ENCODE assay signal across 23 cellular contexts in genomic region chr10:124105045-124105444, GRCh38. TPM values are rescaled to one million over a fixed set of nuclear protein-coding genes. Genes with fewer than 3 reads are reported as not detected.
DNase-seq lines count a peak whose midpoint lies in the region; ATAC-seq, FAIRE-seq and TF ChIP-seq lines count a peak whose summit lies in the region.
"Had no signal": no experiment of that assay in that cellular context is flagged by ENCODE, and none has a peak within 500 bp of the region (broad histone marks: within the 10 kb centered on the region; RNA-seq: fewer than 3 reads in every experiment).

No MANE protein-coding gene starts in this region.

- RAD21 ChIA-PET in HCT116 (lab: Charles Lee; ENCODE audit: low non-redundant PET in 1 of 2, low total read pairs in 2 of 2, uncharacterized antibody in 2 of 2, unreplicated experiment in 2 of 2) = no interaction called here

- peak overlapping the region; percentile 95 for H2AFZ ChIP-seq in HCT116 (ENCODE audit: low read depth, low read length, poor library complexity, severe bottlenecking)
- no peak overlapping the region for H2AFZ ChIP-seq in keratinocyte (ENCODE audit: control insufficient read depth, low read length)
- H2AFZ ChIP-seq: hepatocyte had no signal

- POLR2A ChIA-PET in HCT116 (lab: Charles Lee) (interaction anchor here (3.1 kb wide), 1 partner anchor 47 kb away, joined by 14 read pairs; no protein-coding TSS in a partner anchor), RWPE1 (lab: Yijun Ruan, JAX; ENCODE audit: low non-redundant PET) (no interaction called here)

- H3K79me2 ChIP-seq in HCT116 (ENCODE audit: insufficient read depth, low read length) = no peaks in the 10 kb centered on the region
- H3K79me2 ChIP-seq in keratinocyte (ENCODE audit: control insufficient read depth, insufficient read depth, low read length) = no peaks in the 10 kb centered on the region
- H3K79me2 ChIP-seq: hepatocyte had no signal

- H3K9ac ChIP-seq in HCT116 (ENCODE audit: low read length) = no peak overlapping the region
- no peak overlapping the region for H3K9ac ChIP-seq in keratinocyte (ENCODE audit: control insufficient read depth, extremely low read depth, insufficient read depth, low read length)
- H3K9ac ChIP-seq in skeletal muscle tissue (ENCODE audit: low read depth in 1 of 3, low read length in 3 of 3) = peak overlapping the region in 2 of 3 donors; percentile 20 to 50

- intact Hi-C loops in HCT116 (cut with micrococcal nuclease) (no loop called here), mucosa of descending colon (cut with DNase I, micrococcal nuclease) (no loop called here), sciatic nerve (cut with DNase I) (no loop called here)

- no peak for TF ChIP-seq CTCF in HCT116 (IDR thresholded peaks at IDR 0.05 in 2 of 3, conservative IDR thresholded peaks at IDR 0.05 in 1 of 3; ENCODE audit: borderline replicate concordance in 1 of 3, insufficient read depth in 1 of 3, low read depth in 2 of 3, low read length in 2 of 3)
- no peak for TF ChIP-seq CTCF in RWPE1 (conservative IDR thresholded peaks at IDR 0.05; ENCODE audit: low read depth)
- TF ChIP-seq CTCF in keratinocyte (optimal IDR thresholded peaks at IDR 0.05 in 1 of 3, IDR thresholded peaks at IDR 0.05 in 1 of 3, conservative IDR thresholded peaks at IDR 0.05 in 1 of 3; ENCODE audit: extremely low read depth in 1 of 3, insufficient read depth in 2 of 3, low read length in 3 of 3) = no peak
- TF ChIP-seq CTCF in mucosa of descending colon (IDR thresholded peaks at IDR 0.05) = no peak

- no peaks in the 10 kb centered on the region for H3K27me3 ChIP-seq in HCT116 (ENCODE audit: insufficient read depth, low read length)
- no peaks in the 10 kb centered on the region for H3K27me3 ChIP-seq in keratinocyte (ENCODE audit: control insufficient read depth, extremely low read depth, insufficient read depth, low read length)
- no peaks in the 10 kb centered on the region for H3K27me3 ChIP-seq in skeletal muscle tissue (ENCODE audit: control insufficient read depth in 3 of 3, insufficient read depth in 3 of 3, low read length in 3 of 3)
- no peaks in the 10 kb centered on the region for H3K27me3 ChIP-seq in SJCRH30
- H3K27me3 ChIP-seq: hepatocyte, upper lobe of right lung had no signal

- H3K4me1 ChIP-seq in HCT116 (ENCODE audit: control insufficient read depth in 1 of 2, insufficient read depth in 2 of 2, low read length in 2 of 2) (peaks cover 25 to 30% of the 10 kb centered on the region in 2 experiments), keratinocyte (ENCODE audit: control insufficient read depth, extremely low read depth, insufficient read depth, low read length) (peaks cover 23% of the 10 kb centered on the region), skeletal muscle tissue (ENCODE audit: control insufficient read depth in 3 of 3, insufficient read depth in 3 of 3, low read length in 3 of 3) (peaks cover 9 to 19% (median 13%) of the 10 kb centered on the region in 3 donors), mucosa of descending colon (ENCODE audit: low read depth) (peaks cover 3% of the 10 kb centered on the region), SJCRH30 (no peaks in the 10 kb centered on the region; the same call in 1 of the 2 replicates)

- no peak for ATAC-seq in HCT116
- ATAC-seq in mucosa of descending colon = no peak
- no peak for ATAC-seq in GM19351 (IDR thresholded peaks at IDR 0.05; ENCODE audit: unreplicated experiment)
- ATAC-seq in sciatic nerve = no peak
- ATAC-seq: CD8-positive, alpha-beta T cell; natural killer cell; stimulated activated naive B cell treated with anti-CD40 and anti-IgM and Interleukin-4, amounts not matched to agents 10 μg/mL and 1 μg/mL and 100 μg/mL, for 72 hours; upper lobe of right lung had no signal

- CTCF ChIA-PET in HCT116 (lab: Charles Lee) (interaction anchor here (3.7 kb wide), 1 partner anchor 110 kb away, joined by 10 read pairs; no protein-coding TSS in a partner anchor), RWPE1 (lab: Yijun Ruan, JAX) (no interaction called here)

- no peak for FAIRE-seq in keratinocyte (lab: Jason Lieb, UNC)
- FAIRE-seq: islet of Langerhans had no signal

- H3K4me2 ChIP-seq in HCT116 (ENCODE audit: low read length) (no peak overlapping the region), keratinocyte (ENCODE audit: control insufficient read depth, extremely low read depth, insufficient read depth, low read depth, low read length) (peak overlapping the region; percentile 80)
- H3K4me2 ChIP-seq: hepatocyte had no signal

- BruUV-seq in HCT116 (replicated peaks; lab: Mats Ljungman, UMichigan) = no TSS peak

- no peak for TF ChIP-seq RAD21 in HCT116 (IDR thresholded peaks at IDR 0.05; ENCODE audit: low read depth)

- no peaks in the 10 kb centered on the region for H3K9me2 ChIP-seq in HCT116 (ENCODE audit: insufficient read depth)

- no peak overlapping the region for H3K27ac ChIP-seq in HCT116 (ENCODE audit: low read depth, low read length)
- H3K27ac ChIP-seq in RWPE1 = peak overlapping the region; percentile 87
- no peak overlapping the region for H3K27ac ChIP-seq in keratinocyte (ENCODE audit: control insufficient read depth, insufficient read depth, low read length)
- H3K27ac ChIP-seq in skeletal muscle tissue (ENCODE audit: low read depth, low read length) = peak overlapping the region; percentile 79
- no peak overlapping the region for H3K27ac ChIP-seq in SJCRH30
- H3K27ac ChIP-seq: hepatocyte, SK-N-MC had no signal

- no peak for DNase-seq in HCT116 (ENCODE audit: low read depth, low spot score)
- DNase-seq in RWPE1 (ENCODE audit: low spot score) = no peak
- no peak for DNase-seq in keratinocyte (ENCODE audit: low read depth, low spot score)
- no peak for DNase-seq in mucosa of descending colon
- DNase-seq in SJCRH30 = no peak
- no peak for DNase-seq in sciatic nerve (ENCODE audit: low spot score)
- DNase-seq: activated CD4-positive, CD25-positive, alpha-beta regulatory T cell treated with anti-CD3 and anti-CD28 coated beads, Interleukin-2, amount 50 U/mL, for 72 hours; amygdala; CD8-positive, alpha-beta T cell; cerebellar nuclear complex; DND-41; effector memory CD4-positive, alpha-beta T cell; natural killer cell; NCI-H2029 treated with DMSO at 0.1 percent for 48 hours; stimulated activated CD4-positive, alpha-beta T cell treated with anti-CD3 and anti-CD28 coated beads, Interleukin-15, amount 100 ng/mL, for 24 hours; stimulated activated naive B cell treated with anti-CD40 and anti-IgM and Interleukin-4, amounts not matched to agents 10 μg/mL and 1 μg/mL and 100 μg/mL, for 72 hours; T1000; upper lobe of right lung had no signal

- no peaks in the 10 kb centered on the region for H3K9me1 ChIP-seq in keratinocyte (ENCODE audit: control insufficient read depth, extremely low read depth, insufficient read depth, low read length)

- H3K4me3 ChIP-seq in HCT116 (replicated peaks in 1 of 2; ENCODE audit: low read depth in 1 of 2, low read length in 2 of 2) (no peak overlapping the region), keratinocyte (ENCODE audit: control insufficient read depth in 2 of 3, extremely low read depth in 1 of 3, insufficient read depth in 2 of 3, low read depth in 1 of 3, low read length in 3 of 3) (no peak overlapping the region), skeletal muscle tissue (ENCODE audit: low read length in 3 of 3) (no peak overlapping the region), mucosa of descending colon (no peak overlapping the region), SJCRH30 (no peak overlapping the region)
- H3K4me3 ChIP-seq: hepatocyte, SK-N-MC, upper lobe of right lung had no signal

- dilution Hi-C loops in keratinocyte (cut with MboI; ENCODE audit: extremely low pct_ligation_motif_present, low sequenced_read_pairs) = no loop called here

- no peaks in the 10 kb centered on the region for H3K9me3 ChIP-seq in HCT116 (ENCODE audit: control insufficient read depth in 1 of 2, insufficient read depth in 1 of 2, low read depth in 1 of 2, low read length in 2 of 2)
- no peaks in the 10 kb centered on the region for H3K9me3 ChIP-seq in keratinocyte (ENCODE audit: control insufficient read depth, low read depth, low read length)
- no peaks in the 10 kb centered on the region for H3K9me3 ChIP-seq in skeletal muscle tissue (ENCODE audit: control insufficient read depth in 3 of 3, low read length in 3 of 3)
- no peaks in the 10 kb centered on the region for H3K9me3 ChIP-seq in mucosa of descending colon
- H3K9me3 ChIP-seq in SJCRH30 (replicated peaks) = no peaks in the 10 kb centered on the region
- H3K9me3 ChIP-seq: upper lobe of right lung had no signal

- no peak for TF ChIP-seq POLR2A in HCT116 (IDR thresholded peaks at IDR 0.05; ENCODE audit: borderline replicate concordance, extremely low read depth, insufficient read depth, insufficient read length)

- H4K20me1 ChIP-seq in HCT116 (ENCODE audit: insufficient read depth) = no peaks in the 10 kb centered on the region
- no peaks in the 10 kb centered on the region for H4K20me1 ChIP-seq in keratinocyte (ENCODE audit: control insufficient read depth, extremely low read depth, insufficient read depth, low read length)

- H3K36me3 ChIP-seq in HCT116 (ENCODE audit: control insufficient read depth in 1 of 2, insufficient read depth in 2 of 2, low read length in 2 of 2) = no peaks in the 10 kb centered on the region
- H3K36me3 ChIP-seq in keratinocyte (ENCODE audit: control insufficient read depth in 2 of 2, extremely low read depth in 1 of 2, insufficient read depth in 2 of 2, low read length in 2 of 2) = no peaks in the 10 kb centered on the region
- H3K36me3 ChIP-seq in skeletal muscle tissue (ENCODE audit: control insufficient read depth in 3 of 3, insufficient read depth in 3 of 3, low read length in 3 of 3) = no peaks in the 10 kb centered on the region
- no peaks in the 10 kb centered on the region for H3K36me3 ChIP-seq in mucosa of descending colon (ENCODE audit: low read depth)
- no peaks in the 10 kb centered on the region for H3K36me3 ChIP-seq in SJCRH30
- H3K36me3 ChIP-seq: upper lobe of right lung had no signal

TF ChIP-seq in HCT116, 20 proteins besides CTCF, POLR2A, EP300 and RAD21 (continues in another document):
- TF ChIP-seq TCF7L2 (IDR thresholded peaks at IDR 0.05; ENCODE audit: borderline replicate concordance, extremely low read depth, insufficient read depth, insufficient read length) = no peak
- TF ChIP-seq EZH2phosphoT487 (IDR thresholded peaks at IDR 0.05; ENCODE audit: borderline replicate concordance) = no peak

RNA-seq across cellular contexts. Expression of gene CHST15, which starts 11.6 kb away (rescaled TPM):
- total RNA-seq in HCT116 (2021; ENCODE audit: unreplicated experiment) (47.2 TPM), skeletal muscle tissue (19.3 TPM), mucosa of descending colon (10 to 100 TPM in 2 of 3 donors, 1 to 10 TPM in 1; 4.8 to 64.5 (median 10.8) TPM), sciatic nerve (31.7 TPM)
- 24.7 and 28.6 TPM in 2 replicates for polyA plus RNA-seq in HCT116 (2012)
- 21.4 to 39.1 TPM (median 24.5 TPM) in 3 replicates for polyA plus RNA-seq in keratinocyte
- polyA plus RNA-seq in keratinocyte (2011; ENCODE audit: low read depth) = 3.4 TPM
- 16.9 and 22.6 TPM in 2 replicates for polyA plus RNA-seq in keratinocyte (2011; cell fraction: cytosol; rRNA removed)
- 50.9 and 52.5 TPM in 2 replicates for polyA plus RNA-seq in keratinocyte (2011; cell fraction: nucleus; rRNA removed)
- polyA plus RNA-seq in keratinocyte (2012; ENCODE audit: low replicate concordance) = 9.4 and 25.1 TPM in 2 replicates
- polyA minus RNA-seq in keratinocyte = 46.0 to 77.2 TPM (median 60.9 TPM) in 3 replicates
- polyA minus RNA-seq in keratinocyte (2011; cell fraction: cytosol; rRNA and poly(A)+ RNA removed) = 28.6 TPM
- polyA minus RNA-seq in keratinocyte (2011; cell fraction: nucleus; rRNA and poly(A)+ RNA removed) = 57.7 and 70.4 TPM in 2 replicates
- 2.2 and 2.8 TPM in 2 replicates for total RNA-seq in SJCRH30 (2014; rRNA removed; shearing (Covaris generic))

Comparison
In these comparisons a context has a peak if more than half of its experiments do, and no peak if none do; other contexts are left out.
1. H3K27ac ChIP-seq: peak in RWPE1 (single experiment) and skeletal muscle tissue (single experiment); none in HCT116 (single experiment), keratinocyte (single experiment) and SJCRH30 (single experiment).
2. H3K9ac ChIP-seq: peak in skeletal muscle tissue (2 of 3); none in HCT116 (single experiment) and keratinocyte (single experiment).